In the genomic region with DNA sequence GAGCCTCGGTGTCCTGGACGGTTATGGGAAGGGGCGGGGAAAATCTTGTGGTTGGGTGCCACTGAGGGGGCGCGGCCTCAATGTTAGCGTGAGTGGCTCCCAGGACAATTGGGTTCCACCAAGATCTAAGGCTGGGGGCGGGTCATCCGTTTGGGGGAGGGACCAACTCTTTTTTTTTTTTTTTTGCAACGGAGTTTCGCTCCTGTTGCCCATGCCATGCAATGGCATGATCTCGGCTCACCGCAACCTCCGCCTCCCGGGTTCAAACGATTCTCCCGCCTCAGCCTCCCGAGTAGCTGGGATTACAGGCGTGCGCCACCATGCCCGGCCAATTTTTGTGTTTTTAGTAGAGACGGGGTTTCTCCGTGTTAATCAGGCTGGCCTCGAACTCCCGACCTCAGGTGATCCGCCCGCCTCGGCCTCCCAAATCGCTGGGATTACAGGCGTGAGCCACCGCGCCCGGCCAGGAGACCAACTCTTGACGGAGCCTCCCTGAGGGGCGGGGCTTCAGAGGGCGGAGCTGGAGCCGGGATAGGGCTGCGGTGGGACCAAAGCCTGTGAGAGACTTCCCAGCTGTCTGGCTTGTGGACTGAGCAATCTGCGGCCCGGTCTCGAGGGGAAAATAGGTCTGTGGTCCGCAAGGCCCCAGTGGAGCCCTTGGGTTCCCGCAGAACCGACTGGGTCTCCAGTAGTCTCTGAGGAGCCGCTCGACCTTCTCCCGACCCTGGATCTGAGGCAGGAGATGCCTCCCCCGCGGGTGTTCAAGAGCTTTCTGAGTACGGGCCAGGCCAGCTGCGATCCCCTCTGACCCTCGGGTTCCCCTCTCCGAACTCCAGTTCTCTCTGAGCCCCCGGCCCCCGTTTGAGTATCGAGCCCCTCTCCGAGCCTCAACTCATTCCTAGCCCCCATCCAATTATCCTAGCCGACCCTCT, we compare ENCODE assay signal across 8 cellular contexts. TPM values are rescaled to one million over a fixed set of nuclear protein-coding genes. Genes with fewer than 3 reads are reported as not detected.
DNase-seq lines count a peak whose midpoint lies in the region; ATAC-seq, FAIRE-seq and TF ChIP-seq lines count a peak whose summit lies in the region.

No MANE protein-coding gene starts in this region.

- no CpG with 5 or more reads among the region's 57 CpGs for WGBS in mesendoderm (ENCODE audit: extremely low coverage, insufficient coverage, low lambda C conversion rate)

- H2BK15ac ChIP-seq in mesendoderm (replicated peaks; ENCODE audit: low read depth): no peak overlapping the region

- H3K18ac ChIP-seq in mesendoderm (ENCODE audit: low read length): peak overlapping the region; percentile 2

- peaks cover 30% of the 10 kb centered on the region for H3K4me1 Mint-ChIP-seq in activated CD4-positive, alpha-beta T cell treated with anti-CD3 and anti-CD28 coated beads, Interleukin-2, amount 10 ng/mL, durations not matched to agents 24 days and 14 days
- H3K4me1 Mint-ChIP-seq in stimulated activated naive B cell treated with anti-CD40 and anti-IgM and Interleukin-4, amounts not matched to agents 10 μg/mL and 1 μg/mL and 100 μg/mL, for 72 hours: peaks cover 40 to 73% of the 10 kb centered on the region in 2 donors

- H2BK120ac ChIP-seq in mesendoderm (ENCODE audit: low read depth, low read length): no peak overlapping the region

- peak; percentile 100 for FAIRE-seq in endothelial cell of umbilical vein (lab: Jason Lieb, UNC)

- no peaks in the 10 kb centered on the region for H3K9me3 ChIP-seq in endothelial cell of umbilical vein (replicated peaks; ENCODE audit: control insufficient read depth, insufficient read depth, low read length)

- no peaks in the 10 kb centered on the region; the same call in 1 of the 2 replicates for H3K36me3 ChIP-seq in H7 (replicated peaks; ENCODE audit: control insufficient read depth, insufficient read depth, low read length)
- peaks cover 0 to 2% of the 10 kb centered on the region in 2 experiments for H3K36me3 ChIP-seq in endothelial cell of umbilical vein (ENCODE audit: control insufficient read depth in 2 of 2, extremely low read depth in 1 of 2, insufficient read depth in 2 of 2, low read length in 2 of 2)
- H3K36me3 ChIP-seq in mesendoderm (ENCODE audit: control insufficient read depth, insufficient read depth, low read length): peaks cover 3% of the 10 kb centered on the region

- no peak overlapping the region for H2AK5ac ChIP-seq in mesendoderm (ENCODE audit: low read length)

- no peaks in the 10 kb centered on the region for H4K20me1 ChIP-seq in endothelial cell of umbilical vein (replicated peaks; ENCODE audit: control insufficient read depth, extremely low read depth, insufficient read depth, low read length)

- no peak for ATAC-seq in stimulated activated naive B cell treated with anti-CD40 and anti-IgM and Interleukin-4, amounts not matched to agents 10 μg/mL and 1 μg/mL and 100 μg/mL, for 72 hours (replicated peaks)
- no peak for ATAC-seq in GM18520 (IDR thresholded peaks at IDR 0.05; ENCODE audit: unreplicated experiment)

- H3K27me3 ChIP-seq in H7 (ENCODE audit: control insufficient read depth, insufficient read depth, low read length): peaks cover 24% of the 10 kb centered on the region
- H3K27me3 ChIP-seq in endothelial cell of umbilical vein (ENCODE audit: control insufficient read depth in 2 of 2, insufficient read depth in 2 of 2, low read length in 2 of 2): no peaks in the 10 kb centered on the region
- H3K27me3 ChIP-seq in mesendoderm (ENCODE audit: insufficient read depth, low read length, poor library complexity): no peaks in the 10 kb centered on the region

- intact Hi-C loops in activated CD4-positive, alpha-beta T cell treated with anti-CD3 and anti-CD28 coated beads, Interleukin-2, amount 10 ng/mL, durations not matched to agents 24 days and 14 days (cut with micrococcal nuclease): loop anchor here (1.0 to 10.0 kb wide), 9 partner anchors 46 to 848 kb away; a partner anchor contains a TSS
- intact Hi-C loops in endothelial cell of umbilical vein (cut with micrococcal nuclease): loop anchor here (1.0 to 10.0 kb wide), 7 partner anchors 16 to 444 kb away; a partner anchor contains a TSS

- peak overlapping the region; percentile 77 for H3K56ac ChIP-seq in mesendoderm (ENCODE audit: low read length)

- H3K4me2 ChIP-seq in endothelial cell of umbilical vein (ENCODE audit: insufficient read depth, low read length): peak overlapping the region; percentile 51
- H3K4me2 ChIP-seq in mesendoderm (ENCODE audit: low read length): peak overlapping the region; percentile 35

- H3K79me2 ChIP-seq in endothelial cell of umbilical vein (ENCODE audit: control insufficient read depth, insufficient read depth, low read length) (no peaks in the 10 kb centered on the region), mesendoderm (ENCODE audit: control insufficient read depth, insufficient read depth, low read length) (no peaks in the 10 kb centered on the region)

- H4K8ac ChIP-seq in mesendoderm (ENCODE audit: low read depth, low read length): no peak overlapping the region

- H3K27ac ChIP-seq in endothelial cell of umbilical vein (ENCODE audit: insufficient read depth, low read depth, low read length) (peak overlapping the region; percentile 81), mesendoderm (ENCODE audit: low read depth, low read length) (no peak overlapping the region)

- H3K9me3 Mint-ChIP-seq in activated CD4-positive, alpha-beta T cell treated with anti-CD3 and anti-CD28 coated beads, Interleukin-2, amount 10 ng/mL, durations not matched to agents 24 days and 14 days: no peaks in the 10 kb centered on the region
- no peaks in the 10 kb centered on the region for H3K9me3 Mint-ChIP-seq in stimulated activated naive B cell treated with anti-CD40 and anti-IgM and Interleukin-4, amounts not matched to agents 10 μg/mL and 1 μg/mL and 100 μg/mL, for 72 hours

- H3K9me1 ChIP-seq in endothelial cell of umbilical vein (replicated peaks; ENCODE audit: control insufficient read depth, extremely low read depth, insufficient read depth, low read length): no peaks in the 10 kb centered on the region

- no peak overlapping the region for H2BK5ac ChIP-seq in mesendoderm (ENCODE audit: low read length)

- no peak for TF ChIP-seq CTCF in endothelial cell of umbilical vein (IDR thresholded peaks at IDR 0.05; ENCODE audit: extremely low read depth in 1 of 2, insufficient read depth in 1 of 2, low read depth in 1 of 2, low read length in 2 of 2)

- peak overlapping the region; percentile 95 for H3K27ac Mint-ChIP-seq in activated CD4-positive, alpha-beta T cell treated with anti-CD3 and anti-CD28 coated beads, Interleukin-2, amount 10 ng/mL, durations not matched to agents 24 days and 14 days
- peak overlapping the region; percentile 91 for H3K27ac Mint-ChIP-seq in stimulated activated naive B cell treated with anti-CD40 and anti-IgM and Interleukin-4, amounts not matched to agents 10 μg/mL and 1 μg/mL and 100 μg/mL, for 72 hours

- H2AFZ ChIP-seq in endothelial cell of umbilical vein (ENCODE audit: low read depth, low read length): peak overlapping the region; percentile 77

- H3K27me3 Mint-ChIP-seq in activated CD4-positive, alpha-beta T cell treated with anti-CD3 and anti-CD28 coated beads, Interleukin-2, amount 10 ng/mL, durations not matched to agents 24 days and 14 days: peaks cover 4% of the 10 kb centered on the region
- peaks cover 0 to 6% of the 10 kb centered on the region in 2 donors for H3K27me3 Mint-ChIP-seq in stimulated activated naive B cell treated with anti-CD40 and anti-IgM and Interleukin-4, amounts not matched to agents 10 μg/mL and 1 μg/mL and 100 μg/mL, for 72 hours

- BruUV-seq in endothelial cell of umbilical vein (replicated peaks; lab: Mats Ljungman, UMichigan): TSS peak; percentile 85

- peak overlapping the region; percentile 92 for H3K4me3 Mint-ChIP-seq in activated CD4-positive, alpha-beta T cell treated with anti-CD3 and anti-CD28 coated beads, Interleukin-2, amount 10 ng/mL, durations not matched to agents 24 days and 14 days
- H3K4me3 Mint-ChIP-seq in stimulated activated naive B cell treated with anti-CD40 and anti-IgM and Interleukin-4, amounts not matched to agents 10 μg/mL and 1 μg/mL and 100 μg/mL, for 72 hours: peak overlapping the region; percentile 91 to 95

- DNase-seq in COLO829 (ENCODE audit: low spot score) (peak; percentile 82), H7 (peak; percentile 88), NCI-H2171 (lab: John Stamatoyannopoulos, UW) (peak; percentile 65), endothelial cell of umbilical vein (ENCODE audit: low read depth, low spot score) (peak; percentile 100), mesendoderm (peak; percentile 86)
- DNase-seq in activated CD4-positive, alpha-beta T cell treated with anti-CD3 and anti-CD28 coated beads, Interleukin-2, amount 10 ng/mL, durations not matched to agents 24 days and 14 days: peak; percentile 99
- DNase-seq in stimulated activated naive B cell treated with anti-CD40 and anti-IgM and Interleukin-4, amounts not matched to agents 10 μg/mL and 1 μg/mL and 100 μg/mL, for 72 hours: peak; percentile 52

- H3K4me3 ChIP-seq in H7 (ENCODE audit: insufficient read depth, low read depth, low read length): peak overlapping the region; percentile 61
- H3K4me3 ChIP-seq in endothelial cell of umbilical vein (replicated peaks in 1 of 3; ENCODE audit: insufficient read depth in 1 of 3, low read depth in 1 of 3, low read length in 3 of 3): peak overlapping the region; percentile 30 to 56 (median 37)
- H3K4me3 ChIP-seq in mesendoderm (ENCODE audit: low read length): no peak overlapping the region

- H3K79me1 ChIP-seq in mesendoderm (ENCODE audit: low read length): no peaks in the 10 kb centered on the region

- H3K9ac ChIP-seq in endothelial cell of umbilical vein (replicated peaks; ENCODE audit: extremely low read depth, insufficient read depth, low read length): peak overlapping the region; percentile 59
- peak overlapping the region; percentile 45 for H3K9ac ChIP-seq in mesendoderm (ENCODE audit: low read length)

- H3K4ac ChIP-seq in mesendoderm (ENCODE audit: low read depth, low read length): no peak overlapping the region

- no peak overlapping the region for H4K5ac ChIP-seq in mesendoderm (ENCODE audit: low read length)

- dilution Hi-C loops in endothelial cell of umbilical vein (cut with MboI; ENCODE audit: extremely low pct_ligation_motif_present, low sequenced_read_pairs): no loop called here

- TF ChIP-seq POLR2A in endothelial cell of umbilical vein (IDR thresholded peaks at IDR 0.05; ENCODE audit: low read depth, low read length): peak; percentile 59

- peaks cover 11% of the 10 kb centered on the region for H3K36me3 Mint-ChIP-seq in activated CD4-positive, alpha-beta T cell treated with anti-CD3 and anti-CD28 coated beads, Interleukin-2, amount 10 ng/mL, durations not matched to agents 24 days and 14 days (ENCODE audit: low read depth)
- H3K36me3 Mint-ChIP-seq in stimulated activated naive B cell treated with anti-CD40 and anti-IgM and Interleukin-4, amounts not matched to agents 10 μg/mL and 1 μg/mL and 100 μg/mL, for 72 hours: peaks cover 2 to 9% of the 10 kb centered on the region in 2 donors

- CTCF ChIA-PET in endothelial cell of umbilical vein (lab: Charles Lee): interaction anchor here (0.7 to 5.5 kb wide), 11 partner anchors 11 to 154 kb away, joined by 3 to 28 read pairs (median 4); a partner anchor contains a TSS

- peaks cover 25% of the 10 kb centered on the region for H3K4me1 ChIP-seq in endothelial cell of umbilical vein (ENCODE audit: control insufficient read depth, extremely low read depth, insufficient read depth, low read length)
- H3K4me1 ChIP-seq in mesendoderm (ENCODE audit: control insufficient read depth, low read depth, low read length): peaks cover 5% of the 10 kb centered on the region

- H3K23ac ChIP-seq in mesendoderm (ENCODE audit: low read length): no peak overlapping the region

- POLR2A ChIA-PET in endothelial cell of umbilical vein (lab: Charles Lee): interaction anchor here (0.8 to 1.8 kb wide), 3 partner anchors 21 to 161 kb away, joined by 3 to 5 read pairs (median 5); a partner anchor contains a TSS

RNA-seq across cellular contexts. Expression of a gene that starts 1.1 kb away (rescaled TPM):
- total RNA-seq in H7 (2014; rRNA removed; shearing (Covaris generic)): 6.1 and 8.0 TPM in 2 replicates
- total RNA-seq in activated CD4-positive, alpha-beta T cell treated with anti-CD3 and anti-CD28 coated beads, Interleukin-2, amount 10 ng/mL, durations not matched to agents 24 days and 14 days: 3.5 and 5.2 TPM in 2 replicates
- total RNA-seq in endothelial cell of umbilical vein: 3.7 and 7.2 TPM in 2 replicates
- 9.5 and 12.3 TPM in 2 replicates for polyA plus RNA-seq in endothelial cell of umbilical vein
- 4.9 and 7.4 TPM in 2 replicates for polyA plus RNA-seq in endothelial cell of umbilical vein (2011; cell fraction: cytosol; rRNA removed)
- 13.4 and 16.8 TPM in 2 replicates for polyA plus RNA-seq in endothelial cell of umbilical vein (2011; cell fraction: nucleus; rRNA removed)
- 4.2 and 8.0 TPM in 2 replicates for polyA plus RNA-seq in endothelial cell of umbilical vein (2012)
- polyA minus RNA-seq in endothelial cell of umbilical vein: 3.6 and 4.4 TPM in 2 replicates
- 1.5 TPM for polyA minus RNA-seq in endothelial cell of umbilical vein (2011; cell fraction: cytosol; rRNA and poly(A)+ RNA removed)
- 0.87 and 2.8 TPM in 2 replicates for polyA minus RNA-seq in endothelial cell of umbilical vein (2011; cell fraction: nucleus; rRNA and poly(A)+ RNA removed)
- 1.5 TPM for polyA plus RNA-seq in mesendoderm (2013, experiment 1 of 2)
- 1.2 TPM for polyA plus RNA-seq in mesendoderm (2013, experiment 2 of 2)

RNA-seq across cellular contexts. Expression of a gene that starts 48.0 kb away (rescaled TPM):
- total RNA-seq in H7 (2014; rRNA removed; shearing (Covaris generic)): 108 and 126 TPM in 2 replicates
- 317 and 318 TPM in 2 replicates for total RNA-seq in activated CD4-positive, alpha-beta T cell treated with anti-CD3 and anti-CD28 coated beads, Interleukin-2, amount 10 ng/mL, durations not matched to agents 24 days and 14 days
- total RNA-seq in endothelial cell of umbilical vein: 239 and 244 TPM in 2 replicates
- 316 and 368 TPM in 2 replicates for polyA plus RNA-seq in endothelial cell of umbilical vein
- polyA plus RNA-seq in endothelial cell of umbilical vein (2011; cell fraction: cytosol; rRNA removed): 163 and 198 TPM in 2 replicates
- polyA plus RNA-seq in endothelial cell of umbilical vein (2011; cell fraction: nucleus; rRNA removed): 494 and 508 TPM in 2 replicates
- polyA plus RNA-seq in endothelial cell of umbilical vein (2012): 149 and 157 TPM in 2 replicates
- 228 and 246 TPM in 2 replicates for polyA minus RNA-seq in endothelial cell of umbilical vein
- polyA minus RNA-seq in endothelial cell of umbilical vein (2011; cell fraction: cytosol; rRNA and poly(A)+ RNA removed): 196 TPM
- polyA minus RNA-seq in endothelial cell of umbilical vein (2011; cell fraction: nucleus; rRNA and poly(A)+ RNA removed): 128 and 147 TPM in 2 replicates
- 85.8 TPM for polyA plus RNA-seq in mesendoderm (2013, experiment 1 of 2)
- 78.6 TPM for polyA plus RNA-seq in mesendoderm (2013, experiment 2 of 2)

RNA-seq across cellular contexts. Expression of a gene that starts 48.0 kb away (rescaled TPM):
- total RNA-seq in H7 (2014; rRNA removed; shearing (Covaris generic)): 49.5 and 50.0 TPM in 2 replicates
- 148 and 151 TPM in 2 replicates for total RNA-seq in activated CD4-positive, alpha-beta T cell treated with anti-CD3 and anti-CD28 coated beads, Interleukin-2, amount 10 ng/mL, durations not matched to agents 24 days and 14 days
- total RNA-seq in endothelial cell of umbilical vein: 98.0 and 105 TPM in 2 replicates
- 120 and 121 TPM in 2 replicates for polyA plus RNA-seq in endothelial cell of umbilical vein
- 55.0 and 62.6 TPM in 2 replicates for polyA plus RNA-seq in endothelial cell of umbilical vein (2011; cell fraction: cytosol; rRNA removed)
- 104 and 125 TPM in 2 replicates for polyA plus RNA-seq in endothelial cell of umbilical vein (2011; cell fraction: nucleus; rRNA removed)
- polyA plus RNA-seq in endothelial cell of umbilical vein (2012): 62.3 and 68.2 TPM in 2 replicates
- polyA minus RNA-seq in endothelial cell of umbilical vein: 334 and 392 TPM in 2 replicates
- polyA minus RNA-seq in endothelial cell of umbilical vein (2011; cell fraction: cytosol; rRNA and poly(A)+ RNA removed): 75.2 TPM
- polyA minus RNA-seq in endothelial cell of umbilical vein (2011; cell fraction: nucleus; rRNA and poly(A)+ RNA removed): 129 and 133 TPM in 2 replicates
- polyA plus RNA-seq in mesendoderm (2013, experiment 1 of 2): 171 TPM
- 168 TPM for polyA plus RNA-seq in mesendoderm (2013, experiment 2 of 2)
